1 cellular context compared by ENCODE assay signal in the genomic region with DNA sequence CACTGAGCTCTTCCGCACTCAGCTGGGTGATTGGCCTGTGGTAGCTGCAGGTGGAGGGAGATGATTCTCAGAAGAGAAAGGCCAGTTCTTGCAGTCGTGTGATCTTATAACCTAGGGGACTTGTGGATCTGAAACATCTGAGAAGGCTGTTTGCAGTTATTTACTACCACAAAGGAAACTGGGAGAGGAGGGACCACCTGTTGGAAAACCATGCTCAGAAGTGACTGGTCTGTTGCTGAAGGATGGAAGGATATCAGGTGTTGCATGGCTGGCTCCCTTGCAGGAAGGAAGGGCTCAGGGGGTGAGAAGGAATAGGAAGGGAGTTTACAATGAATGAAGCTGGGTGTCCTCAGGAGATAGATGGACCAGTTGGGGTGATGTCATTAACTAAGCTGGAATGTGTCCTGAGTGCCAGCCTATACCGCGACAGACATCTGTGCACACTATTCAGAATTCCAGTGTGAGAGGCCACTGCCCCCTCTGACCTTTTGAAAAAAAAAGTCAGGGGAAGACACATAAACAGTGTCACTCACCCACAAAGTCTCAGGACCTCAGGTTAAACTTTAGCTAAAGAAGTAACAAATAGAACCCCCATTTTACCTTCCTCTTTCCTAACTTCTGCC.
TF ChIP-seq lines count a peak whose summit lies in the region.

No MANE protein-coding gene starts in this region.

TF ChIP-seq in GM23338, 12 proteins besides CTCF, POLR2A, EP300 and RAD21:
- TF ChIP-seq, protein P1, sequence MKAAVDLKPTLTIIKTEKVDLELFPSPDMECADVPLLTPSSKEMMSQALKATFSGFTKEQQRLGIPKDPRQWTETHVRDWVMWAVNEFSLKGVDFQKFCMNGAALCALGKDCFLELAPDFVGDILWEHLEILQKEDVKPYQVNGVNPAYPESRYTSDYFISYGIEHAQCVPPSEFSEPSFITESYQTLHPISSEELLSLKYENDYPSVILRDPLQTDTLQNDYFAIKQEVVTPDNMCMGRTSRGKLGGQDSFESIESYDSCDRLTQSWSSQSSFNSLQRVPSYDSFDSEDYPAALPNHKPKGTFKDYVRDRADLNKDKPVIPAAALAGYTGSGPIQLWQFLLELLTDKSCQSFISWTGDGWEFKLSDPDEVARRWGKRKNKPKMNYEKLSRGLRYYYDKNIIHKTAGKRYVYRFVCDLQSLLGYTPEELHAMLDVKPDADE (IDR thresholded peaks at IDR 0.05), result no peak
- TF ChIP-seq EZH2phosphoT487 (IDR thresholded peaks at IDR 0.05; ENCODE audit: unreplicated experiment) (no peak), CREB1 (CRISPR knock-in tag; IDR thresholded peaks at IDR 0.05; ENCODE audit: low read depth) (no peak), REST (IDR thresholded peaks at IDR 0.05; ENCODE audit: unreplicated experiment) (no peak), ZNF114 (CRISPR knock-in tag; IDR thresholded peaks at IDR 0.05) (no peak), POLR2AphosphoS5 (IDR thresholded peaks at IDR 0.05; ENCODE audit: low read depth) (no peak), ZNF331 (CRISPR knock-in tag; IDR thresholded peaks at IDR 0.05; ENCODE audit: low read depth) (no peak), EZH2 (IDR thresholded peaks at IDR 0.05; ENCODE audit: low read depth, unreplicated experiment) (no peak), JUNB (IDR thresholded peaks at IDR 0.05; ENCODE audit: unreplicated experiment) (no peak), NANOG (IDR thresholded peaks at IDR 0.05; ENCODE audit: borderline replicate concordance) (no peak), STAT1 (IDR thresholded peaks at IDR 0.05; ENCODE audit: unreplicated experiment) (no peak)
- TF ChIP-seq, protein P2, sequence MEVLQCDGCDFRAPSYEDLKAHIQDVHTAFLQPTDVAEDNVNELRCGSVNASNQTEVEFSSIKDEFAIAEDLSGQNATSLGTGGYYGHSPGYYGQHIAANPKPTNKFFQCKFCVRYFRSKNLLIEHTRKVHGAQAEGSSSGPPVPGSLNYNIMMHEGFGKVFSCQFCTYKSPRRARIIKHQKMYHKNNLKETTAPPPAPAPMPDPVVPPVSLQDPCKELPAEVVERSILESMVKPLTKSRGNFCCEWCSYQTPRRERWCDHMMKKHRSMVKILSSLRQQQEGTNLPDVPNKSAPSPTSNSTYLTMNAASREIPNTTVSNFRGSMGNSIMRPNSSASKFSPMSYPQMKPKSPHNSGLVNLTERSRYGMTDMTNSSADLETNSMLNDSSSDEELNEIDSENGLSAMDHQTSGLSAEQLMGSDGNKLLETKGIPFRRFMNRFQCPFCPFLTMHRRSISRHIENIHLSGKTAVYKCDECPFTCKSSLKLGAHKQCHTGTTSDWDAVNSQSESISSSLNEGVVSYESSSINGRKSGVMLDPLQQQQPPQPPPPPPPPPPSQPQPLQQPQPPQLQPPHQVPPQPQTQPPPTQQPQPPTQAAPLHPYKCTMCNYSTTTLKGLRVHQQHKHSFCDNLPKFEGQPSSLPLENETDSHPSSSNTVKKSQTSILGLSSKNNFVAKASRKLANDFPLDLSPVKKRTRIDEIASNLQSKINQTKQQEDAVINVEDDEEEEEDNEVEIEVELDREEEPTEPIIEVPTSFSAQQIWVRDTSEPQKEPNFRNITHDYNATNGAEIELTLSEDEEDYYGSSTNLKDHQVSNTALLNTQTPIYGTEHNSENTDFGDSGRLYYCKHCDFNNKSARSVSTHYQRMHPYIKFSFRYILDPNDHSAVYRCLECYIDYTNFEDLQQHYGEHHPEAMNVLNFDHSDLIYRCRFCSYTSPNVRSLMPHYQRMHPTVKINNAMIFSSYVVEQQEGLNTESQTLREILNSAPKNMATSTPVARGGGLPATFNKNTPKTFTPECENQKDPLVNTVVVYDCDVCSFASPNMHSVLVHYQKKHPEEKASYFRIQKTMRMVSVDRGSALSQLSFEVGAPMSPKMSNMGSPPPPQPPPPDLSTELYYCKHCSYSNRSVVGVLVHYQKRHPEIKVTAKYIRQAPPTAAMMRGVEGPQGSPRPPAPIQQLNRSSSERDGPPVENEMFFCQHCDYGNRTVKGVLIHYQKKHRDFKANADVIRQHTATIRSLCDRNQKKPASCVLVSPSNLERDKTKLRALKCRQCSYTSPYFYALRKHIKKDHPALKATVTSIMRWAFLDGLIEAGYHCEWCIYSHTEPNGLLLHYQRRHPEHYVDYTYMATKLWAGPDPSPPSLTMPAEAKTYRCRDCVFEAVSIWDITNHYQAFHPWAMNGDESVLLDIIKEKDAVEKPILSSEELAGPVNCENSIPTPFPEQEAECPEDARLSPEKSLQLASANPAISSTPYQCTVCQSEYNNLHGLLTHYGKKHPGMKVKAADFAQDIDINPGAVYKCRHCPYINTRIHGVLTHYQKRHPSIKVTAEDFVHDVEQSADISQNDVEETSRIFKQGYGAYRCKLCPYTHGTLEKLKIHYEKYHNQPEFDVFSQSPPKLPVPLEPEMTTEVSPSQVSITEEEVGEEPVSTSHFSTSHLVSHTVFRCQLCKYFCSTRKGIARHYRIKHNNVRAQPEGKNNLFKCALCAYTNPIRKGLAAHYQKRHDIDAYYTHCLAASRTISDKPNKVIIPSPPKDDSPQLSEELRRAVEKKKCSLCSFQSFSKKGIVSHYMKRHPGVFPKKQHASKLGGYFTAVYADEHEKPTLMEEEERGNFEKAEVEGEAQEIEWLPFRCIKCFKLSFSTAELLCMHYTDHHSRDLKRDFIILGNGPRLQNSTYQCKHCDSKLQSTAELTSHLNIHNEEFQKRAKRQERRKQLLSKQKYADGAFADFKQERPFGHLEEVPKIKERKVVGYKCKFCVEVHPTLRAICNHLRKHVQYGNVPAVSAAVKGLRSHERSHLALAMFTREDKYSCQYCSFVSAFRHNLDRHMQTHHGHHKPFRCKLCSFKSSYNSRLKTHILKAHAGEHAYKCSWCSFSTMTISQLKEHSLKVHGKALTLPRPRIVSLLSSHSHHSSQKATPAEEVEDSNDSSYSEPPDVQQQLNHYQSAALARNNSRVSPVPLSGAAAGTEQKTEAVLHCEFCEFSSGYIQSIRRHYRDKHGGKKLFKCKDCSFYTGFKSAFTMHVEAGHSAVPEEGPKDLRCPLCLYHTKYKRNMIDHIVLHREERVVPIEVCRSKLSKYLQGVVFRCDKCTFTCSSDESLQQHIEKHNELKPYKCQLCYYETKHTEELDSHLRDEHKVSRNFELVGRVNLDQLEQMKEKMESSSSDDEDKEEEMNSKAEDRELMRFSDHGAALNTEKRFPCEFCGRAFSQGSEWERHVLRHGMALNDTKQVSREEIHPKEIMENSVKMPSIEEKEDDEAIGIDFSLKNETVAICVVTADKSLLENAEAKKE (CRISPR knock-in tag; IDR thresholded peaks at IDR 0.05), result no peak
